ENCODE assay signal across 34 cellular contexts in genomic region chr13:40165533-40165932, GRCh38.
"Had no signal": no experiment of that assay in that cellular context is flagged by ENCODE, and none has a peak within 500 bp of the region (broad histone marks: within the 10 kb centered on the region; RNA-seq: fewer than 3 reads in every experiment).

No MANE protein-coding gene starts in this region.

- H3K27me3 Mint-ChIP-seq: activated CD8-positive, alpha-beta T cell treated with anti-CD3 and anti-CD28 coated beads for 36 hours; activated naive CD4-positive, alpha-beta T cell treated with anti-CD3 and anti-CD28 coated beads, Interleukin-2, amount 50 U/mL, for 24 hours; activated naive CD8-positive, alpha-beta T cell treated with anti-CD3 and anti-CD28 coated beads, Interleukin-2, amount 50 U/mL, for 24 hours had no signal

- H3K27ac ChIP-seq: cardiac muscle cell, colonic mucosa, dorsolateral prefrontal cortex, foreskin keratinocyte, heart left ventricle, neutrophil, prostate gland, skin epidermis, thyroid gland, upper lobe of right lung had no signal

- H3K4me3 Mint-ChIP-seq: activated CD8-positive, alpha-beta T cell treated with anti-CD3 and anti-CD28 coated beads for 36 hours; activated naive CD4-positive, alpha-beta T cell treated with anti-CD3 and anti-CD28 coated beads, Interleukin-2, amount 50 U/mL, for 24 hours; activated naive CD8-positive, alpha-beta T cell treated with anti-CD3 and anti-CD28 coated beads, Interleukin-2, amount 50 U/mL, for 24 hours; activated T-cell treated with anti-CD3 and anti-CD28 coated beads, Interleukin-2, amount 50 U/mL, for 4 hours; brain; immature natural killer cell; nephron progenitor cell; stimulated activated effector memory CD8-positive, alpha-beta T cell treated with anti-CD3 and anti-CD28 coated beads, Interleukin-12 subunit alpha, Interleukin-12 subunit beta, amount 100 ng/mL, for 72 hours had no signal

- H3K4me3 ChIP-seq: cardiac muscle cell, colonic mucosa, dorsolateral prefrontal cortex, heart left ventricle, prostate gland, skin epidermis, stomach, thyroid gland, upper lobe of right lung had no signal

- ATAC-seq: activated CD8-positive, alpha-beta T cell treated with anti-CD3 and anti-CD28 coated beads for 36 hours; activated naive CD8-positive, alpha-beta T cell treated with anti-CD3 and anti-CD28 coated beads, Interleukin-2, amount 50 U/mL, for 24 hours; activated T-cell treated with anti-CD3 and anti-CD28 coated beads, Interleukin-2, amount 50 U/mL, for 4 hours; foreskin keratinocyte; heart left ventricle; left colon; sciatic nerve; stimulated activated effector memory CD8-positive, alpha-beta T cell treated with anti-CD3 and anti-CD28 coated beads, Interleukin-12 subunit alpha, Interleukin-12 subunit beta, amount 100 ng/mL, for 72 hours; upper lobe of right lung had no signal

- H3K27me3 ChIP-seq: cardiac muscle cell, colonic mucosa, foreskin keratinocyte, heart left ventricle, stomach, thyroid gland, upper lobe of right lung had no signal

- H3K4me1 ChIP-seq: colonic mucosa, foreskin keratinocyte, prostate gland, upper lobe of right lung had no signal

- H3K9me3 ChIP-seq: colonic mucosa, heart left ventricle, neutrophil, prostate gland, stomach, thyroid gland, upper lobe of right lung had no signal

- H3K9me3 Mint-ChIP-seq: activated CD8-positive, alpha-beta T cell treated with anti-CD3 and anti-CD28 coated beads for 36 hours; activated naive CD4-positive, alpha-beta T cell treated with anti-CD3 and anti-CD28 coated beads, Interleukin-2, amount 50 U/mL, for 24 hours; activated T-cell treated with anti-CD3 and anti-CD28 coated beads, Interleukin-2, amount 50 U/mL, for 4 hours; activated T-helper 2 cell treated with anti-CD3 and anti-CD28 coated beads, Interferon-gamma antibody, Interleukin-2, Interleukin-4, amounts not matched to agents 10 μg/mL and 5 μg/mL and 100 μg/mL, durations not matched to agents 14 hours and 24 hours and 36 hours; brain; immature natural killer cell; nephron progenitor cell; stimulated activated effector memory CD8-positive, alpha-beta T cell treated with anti-CD3 and anti-CD28 coated beads, Interleukin-12 subunit alpha, Interleukin-12 subunit beta, amount 100 ng/mL, for 72 hours had no signal

- DNase-seq: activated CD4-positive, alpha-beta T cell treated with anti-CD3 and anti-CD28 coated beads, Interleukin-2, amount 50 U/mL, for 1 hour; activated CD4-positive, CD25-positive, alpha-beta regulatory T cell treated with anti-CD3 and anti-CD28 coated beads, Interleukin-2, amount 50 U/mL, for 72 hours; activated CD8-positive, alpha-beta T cell treated with anti-CD3 and anti-CD28 coated beads for 36 hours; activated naive CD8-positive, alpha-beta T cell treated with anti-CD3 and anti-CD28 coated beads, Interleukin-2, amount 50 U/mL, for 24 hours; activated T-cell treated with anti-CD3 and anti-CD28 coated beads, Interleukin-2, amount 50 U/mL, for 4 hours; anterior cingulate cortex; cerebellar nuclear complex; colonic mucosa; dorsolateral prefrontal cortex; effector memory CD4-positive, alpha-beta T cell; erythroblast; foreskin keratinocyte; heart left ventricle; hypothalamus; immature natural killer cell; kidney; left colon; mammary epithelial cell; nephron progenitor cell; retina; stimulated activated CD4-positive, alpha-beta T cell treated with anti-CD3 and anti-CD28 coated beads, Interleukin-4, amount 100 ng/mL, for 24 hours; stomach; T-helper 9 cell; thyroid gland; upper lobe of right lung had no signal

- H3K36me3 ChIP-seq: cardiac muscle cell, colonic mucosa, heart left ventricle, neutrophil, prostate gland, stomach, thyroid gland, upper lobe of right lung had no signal

- H3K27ac Mint-ChIP-seq: activated CD8-positive, alpha-beta T cell treated with anti-CD3 and anti-CD28 coated beads for 36 hours; activated naive CD4-positive, alpha-beta T cell treated with anti-CD3 and anti-CD28 coated beads, Interleukin-2, amount 50 U/mL, for 24 hours; activated naive CD8-positive, alpha-beta T cell treated with anti-CD3 and anti-CD28 coated beads, Interleukin-2, amount 50 U/mL, for 24 hours; activated T-helper 2 cell treated with anti-CD3 and anti-CD28 coated beads, Interferon-gamma antibody, Interleukin-2, Interleukin-4, amounts not matched to agents 10 μg/mL and 5 μg/mL and 100 μg/mL, durations not matched to agents 14 hours and 24 hours and 36 hours; immature natural killer cell; nephron progenitor cell; stimulated activated effector memory CD8-positive, alpha-beta T cell treated with anti-CD3 and anti-CD28 coated beads, Interleukin-12 subunit alpha, Interleukin-12 subunit beta, amount 100 ng/mL, for 72 hours had no signal

- H3K4me1 Mint-ChIP-seq: immature natural killer cell had no signal

- H3K36me3 Mint-ChIP-seq: activated naive CD4-positive, alpha-beta T cell treated with anti-CD3 and anti-CD28 coated beads, Interleukin-2, amount 50 U/mL, for 24 hours; brain; immature natural killer cell; stimulated activated effector memory CD8-positive, alpha-beta T cell treated with anti-CD3 and anti-CD28 coated beads, Interleukin-12 subunit alpha, Interleukin-12 subunit beta, amount 100 ng/mL, for 72 hours had no signal

- FAIRE-seq: kidney had no signal
